ENCODE assay signal across 1 cellular context in genomic region chr2:96550787-96551604, GRCh38.
TF ChIP-seq lines count a peak whose summit lies in the region.

No MANE protein-coding gene starts in this region.

TF ChIP-seq in HepG2, 621 proteins besides CTCF, POLR2A, EP300 and RAD21 (continues in another document):
- TF ChIP-seq ZNF350 (CRISPR knock-in tag; IDR thresholded peaks at IDR 0.05; ENCODE audit: borderline replicate concordance, low read depth) = 0 out of 2 replicates have a peak, but pooled peaks have one; percentile 12
- no peak for TF ChIP-seq GATA4 (IDR thresholded peaks at IDR 0.05; ENCODE audit: borderline replicate concordance, low read depth)
- TF ChIP-seq PRMT3 (CRISPR knock-in tag; IDR thresholded peaks at IDR 0.05; ENCODE audit: borderline replicate concordance, low read depth) = no peak
- no peak for TF ChIP-seq TCF12 (IDR thresholded peaks at IDR 0.05)
- peak; percentile 58; the same call in 1 of the 2 replicates for TF ChIP-seq TCF12 (CRISPR knock-in tag; IDR thresholded peaks at IDR 0.05)
- peak; percentile 1; the same call in 1 of the 2 replicates for TF ChIP-seq CAMTA2 (CRISPR knock-in tag; IDR thresholded peaks at IDR 0.05; ENCODE audit: borderline replicate concordance)
- TF ChIP-seq SOX5 (CRISPR knock-in tag; IDR thresholded peaks at IDR 0.05; ENCODE audit: borderline replicate concordance) = no peak
- TF ChIP-seq HNF4A (CRISPR knock-in tag; IDR thresholded peaks at IDR 0.05) = peak; percentile 94
- TF ChIP-seq HDAC1 (CRISPR knock-in tag; IDR thresholded peaks at IDR 0.05) = no peak
- TF ChIP-seq ZNF124 (CRISPR knock-in tag; IDR thresholded peaks at IDR 0.05) = no peak
- peak; percentile 70 for TF ChIP-seq GATAD2A (CRISPR knock-in tag; IDR thresholded peaks at IDR 0.05)
- 0 out of 2 replicates have a peak, but pooled peaks have one; percentile 26 for TF ChIP-seq HNRNPL (IDR thresholded peaks at IDR 0.05; ENCODE audit: low read depth, low read length)
- 0 out of 2 replicates have a peak, but pooled peaks have one; percentile 76 for TF ChIP-seq ZNF383 (CRISPR knock-in tag; IDR thresholded peaks at IDR 0.05; ENCODE audit: borderline replicate concordance)
- TF ChIP-seq ZNF296 (CRISPR knock-in tag; conservative IDR thresholded peaks at IDR 0.05) = peak; percentile 89; the same call in 1 of the 2 replicates
- TF ChIP-seq FOSL2 (CRISPR knock-in tag; IDR thresholded peaks at IDR 0.05) = peak; percentile 34; the same call in 1 of the 2 replicates
- TF ChIP-seq POLR2G (IDR thresholded peaks at IDR 0.05; ENCODE audit: low read depth, low read length) = peak; percentile 14; the same call in 1 of the 2 replicates
- 0 out of 2 replicates have a peak, but pooled peaks have one; percentile 29 for TF ChIP-seq ZNF12 (CRISPR knock-in tag; IDR thresholded peaks at IDR 0.05)
- 0 out of 2 replicates have a peak, but pooled peaks have one; percentile 21 for TF ChIP-seq IRX3 (CRISPR knock-in tag; IDR thresholded peaks at IDR 0.05; ENCODE audit: borderline replicate concordance, low read depth)
- TF ChIP-seq HOXA5 (CRISPR knock-in tag; IDR thresholded peaks at IDR 0.05) = no peak
- no peak for TF ChIP-seq ZNF205 (CRISPR knock-in tag; IDR thresholded peaks at IDR 0.05)
- TF ChIP-seq PRDM10 (CRISPR knock-in tag; IDR thresholded peaks at IDR 0.05; ENCODE audit: low read depth) = 0 out of 2 replicates have a peak, but pooled peaks have one; percentile 20
- no peak; the same call in 1 of the 2 replicates for TF ChIP-seq ZSCAN9 (CRISPR knock-in tag; IDR thresholded peaks at IDR 0.05; ENCODE audit: borderline replicate concordance)
- peak; percentile 93 for TF ChIP-seq HNF4G (IDR thresholded peaks at IDR 0.05; ENCODE audit: borderline replicate concordance, low read depth, low read length)
- TF ChIP-seq HNF4G (CRISPR knock-in tag; IDR thresholded peaks at IDR 0.05; ENCODE audit: borderline replicate concordance, low read depth) = no peak
- peak; percentile 71 for TF ChIP-seq CEBPB (IDR thresholded peaks at IDR 0.05; ENCODE audit: borderline replicate concordance, low read depth, low read length)
- TF ChIP-seq FOXK1 (CRISPR knock-in tag; IDR thresholded peaks at IDR 0.05; ENCODE audit: borderline replicate concordance, low read depth) = peak; percentile 7; the same call in 1 of the 2 replicates
- no peak for TF ChIP-seq ZNF710 (CRISPR knock-in tag; IDR thresholded peaks at IDR 0.05; ENCODE audit: borderline replicate concordance)
- peak; percentile 22 for TF ChIP-seq AGO1 (IDR thresholded peaks at IDR 0.05; ENCODE audit: low read depth, low read length, poor library complexity, severe bottlenecking)
- TF ChIP-seq ZBTB7A (CRISPR knock-in tag; IDR thresholded peaks at IDR 0.05) = peak; percentile 79; the same call in 1 of the 2 replicates
- 0 out of 2 replicates have a peak, but pooled peaks have one; percentile 6 for TF ChIP-seq MED1 (CRISPR knock-in tag; IDR thresholded peaks at IDR 0.05)
- peak; percentile 3; the same call in 1 of the 2 replicates for TF ChIP-seq RARG (CRISPR knock-in tag; IDR thresholded peaks at IDR 0.05; ENCODE audit: low read depth)
- TF ChIP-seq SNAPC4 (CRISPR knock-in tag; IDR thresholded peaks at IDR 0.05) = no peak
- no peak for TF ChIP-seq ZFY (CRISPR knock-in tag; IDR thresholded peaks at IDR 0.05)
- TF ChIP-seq ZEB1 (IDR thresholded peaks at IDR 0.05; ENCODE audit: insufficient replicate concordance, low read depth) = peak; percentile 43
- TF ChIP-seq ZNF598 (CRISPR knock-in tag; IDR thresholded peaks at IDR 0.05; ENCODE audit: borderline replicate concordance) = no peak
- peak; percentile 35 for TF ChIP-seq ZNF781 (CRISPR knock-in tag; IDR thresholded peaks at IDR 0.05; ENCODE audit: borderline replicate concordance, not compliant biosample characterization)
- TF ChIP-seq ZFYVE20 (CRISPR knock-in tag; IDR thresholded peaks at IDR 0.05; ENCODE audit: borderline replicate concordance, low read depth) = no peak
- peak; percentile 18; the same call in 1 of the 2 replicates for TF ChIP-seq NCOR1 (IDR thresholded peaks at IDR 0.05; ENCODE audit: borderline replicate concordance, low read length)
- TF ChIP-seq ZSCAN21 (CRISPR knock-in tag; IDR thresholded peaks at IDR 0.05; ENCODE audit: borderline replicate concordance) = peak; percentile 42; the same call in 1 of the 2 replicates
- TF ChIP-seq HOXA3 (CRISPR knock-in tag; IDR thresholded peaks at IDR 0.05) = peak; percentile 29; the same call in 1 of the 2 replicates
- 0 out of 2 replicates have a peak, but pooled peaks have one; percentile 83 for TF ChIP-seq MTF2 (CRISPR knock-in tag; IDR thresholded peaks at IDR 0.05; ENCODE audit: borderline replicate concordance)
- TF ChIP-seq ZNF230 (CRISPR knock-in tag; IDR thresholded peaks at IDR 0.05) = 0 out of 2 replicates have a peak, but pooled peaks have one; percentile 25
- no peak for TF ChIP-seq ZNF225 (CRISPR knock-in tag; IDR thresholded peaks at IDR 0.05)
- no peak for TF ChIP-seq GMEB1 (CRISPR knock-in tag; IDR thresholded peaks at IDR 0.05; ENCODE audit: borderline replicate concordance)
- 0 out of 2 replicates have a peak, but pooled peaks have one; percentile 11 for TF ChIP-seq ZNF292 (CRISPR knock-in tag; IDR thresholded peaks at IDR 0.05; ENCODE audit: borderline replicate concordance, low read depth)
- TF ChIP-seq PHF8 (CRISPR knock-in tag; IDR thresholded peaks at IDR 0.05) = no peak
- TF ChIP-seq ZNF280D (CRISPR knock-in tag; IDR thresholded peaks at IDR 0.05) = no peak; the same call in 1 of the 2 replicates
- no peak for TF ChIP-seq CREBL2 (CRISPR knock-in tag; IDR thresholded peaks at IDR 0.05; ENCODE audit: borderline replicate concordance)
- peak; percentile 13; the same call in 1 of the 2 replicates for TF ChIP-seq FOXA3 (CRISPR knock-in tag; IDR thresholded peaks at IDR 0.05)
- TF ChIP-seq ZNF431 (CRISPR knock-in tag; IDR thresholded peaks at IDR 0.05; ENCODE audit: borderline replicate concordance, low read depth) = 0 out of 2 replicates have a peak, but pooled peaks have one; percentile 0
